ENCODE assay signal across 8 cellular contexts in the genomic region with DNA sequence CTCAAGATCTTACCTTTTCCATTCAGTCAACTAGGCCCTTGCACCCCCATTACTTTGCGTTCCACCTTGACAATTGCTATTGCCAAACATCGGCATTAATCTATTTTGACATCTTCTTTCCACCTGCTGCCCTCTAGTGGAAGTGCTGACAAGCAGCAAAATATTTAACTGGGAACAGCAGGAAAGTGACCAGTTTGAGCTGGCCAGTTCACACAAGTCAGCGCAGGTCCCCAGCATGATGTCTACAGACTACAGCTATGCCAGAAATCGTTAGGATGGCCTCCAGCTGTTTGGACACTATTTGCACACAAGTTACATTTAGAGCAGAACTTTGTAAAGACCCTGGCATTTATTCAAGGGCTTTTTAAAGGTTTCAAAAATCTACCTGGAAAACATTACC.
DNase-seq lines count a peak whose midpoint lies in the region; ATAC-seq and TF ChIP-seq lines count a peak whose summit lies in the region.

No MANE protein-coding gene starts in this region.

- H3K27ac ChIP-seq in C4-2B (no peak overlapping the region), OCI-LY1 (ENCODE audit: low read depth, low read length, poor library complexity, severe bottlenecking) (no peak overlapping the region), body of pancreas (no peak overlapping the region), iPS DF 6.9 (ENCODE audit: low read length) (no peak overlapping the region), spleen (no peak overlapping the region)

- in situ Hi-C loops in GM13976 (cut with MboI; ENCODE audit: low sequenced_read_pairs, unreplicated experiment): no loop called here

- peak; percentile 90 for TF ChIP-seq CTCF in C4-2B (conservative IDR thresholded peaks at IDR 0.05)
- peak; percentile 81 for TF ChIP-seq CTCF in GM13976 (IDR thresholded peaks at IDR 0.05; ENCODE audit: borderline replicate concordance, control extremely low read depth, extremely low read depth, insufficient read depth, missing control alignments)
- TF ChIP-seq CTCF in OCI-LY1 (IDR thresholded peaks at IDR 0.05; ENCODE audit: low read length): peak; percentile 84
- peak; percentile 57 to 85 (median 80) for TF ChIP-seq CTCF in body of pancreas (IDR thresholded peaks at IDR 0.05)
- TF ChIP-seq CTCF in spleen (IDR thresholded peaks at IDR 0.05 in 8 of 11, conservative IDR thresholded peaks at IDR 0.05 in 3 of 11): peak; percentile 25 to 80 (median 65)

- H3K9me2 ChIP-seq in OCI-LY1 (ENCODE audit: low read depth, low read length): no peaks in the 10 kb centered on the region

- no peak overlapping the region for H3K4me2 ChIP-seq in OCI-LY1 (ENCODE audit: low read length)

- H3K4me3 ChIP-seq in OCI-LY1 (ENCODE audit: low read depth, low read length, poor library complexity, severe bottlenecking) (no peak overlapping the region), body of pancreas (no peak overlapping the region), iPS DF 6.9 (ENCODE audit: low read length) (no peak overlapping the region), spleen (no peak overlapping the region)

- intact Hi-C loops in body of pancreas (cut with DNase I) (loop anchor here (5.0 kb wide), 1 partner anchor 161 kb away; the partner anchor contains the start of gene GHR), spleen (cut with DNase I; ENCODE audit: low total_unique reads) (no loop called here)

- H2AFZ ChIP-seq in OCI-LY1 (ENCODE audit: low read length): no peak overlapping the region

- H3K9me3 ChIP-seq in OCI-LY1 (ENCODE audit: low read length): no peaks in the 10 kb centered on the region
- H3K9me3 ChIP-seq in body of pancreas: no peaks in the 10 kb centered on the region
- no peaks in the 10 kb centered on the region for H3K9me3 ChIP-seq in iPS DF 6.9 (ENCODE audit: control insufficient read depth, insufficient read depth, low read length)
- H3K9me3 ChIP-seq in spleen: no peaks in the 10 kb centered on the region

- no peak overlapping the region for H3K9ac ChIP-seq in OCI-LY1 (ENCODE audit: low read length)

- peak; percentile 70 for DNase-seq in GM13976 (ENCODE audit: low spot score)
- peak; percentile 65 to 77 (median 68) for DNase-seq in body of pancreas
- peak; percentile 41 for DNase-seq in iPS DF 6.9 (ENCODE audit: low read depth, low spot score)
- no peak for DNase-seq in spleen

- H3K36me3 ChIP-seq in OCI-LY1 (ENCODE audit: insufficient read depth, low read length): no peaks in the 10 kb centered on the region
- no peaks in the 10 kb centered on the region for H3K36me3 ChIP-seq in body of pancreas (replicated peaks in 1 of 2; ENCODE audit: insufficient read depth in 1 of 2, low read depth in 2 of 2)
- H3K36me3 ChIP-seq in iPS DF 6.9 (ENCODE audit: control insufficient read depth, insufficient read depth, low read length): no peaks in the 10 kb centered on the region
- H3K36me3 ChIP-seq in spleen: no peaks in the 10 kb centered on the region

- H3K4me1 ChIP-seq in OCI-LY1 (ENCODE audit: insufficient read depth, low read length, severe bottlenecking) (peaks cover 7% of the 10 kb centered on the region), body of pancreas (peaks cover 16% of the 10 kb centered on the region), iPS DF 6.9 (ENCODE audit: control insufficient read depth, insufficient read depth, low read length) (no peaks in the 10 kb centered on the region), spleen (peaks cover 0 to 8% (median 5%) of the 10 kb centered on the region in 6 donors)

- H3K79me2 ChIP-seq in OCI-LY1 (ENCODE audit: insufficient read depth, low read length): no peaks in the 10 kb centered on the region

- no peak for TF ChIP-seq POLR2A in body of pancreas (IDR thresholded peaks at IDR 0.05)
- no peak for TF ChIP-seq POLR2A in spleen (IDR thresholded peaks at IDR 0.05)

- no peaks in the 10 kb centered on the region for H4K20me1 ChIP-seq in OCI-LY1 (ENCODE audit: insufficient read depth, low read length)

- no peaks in the 10 kb centered on the region for H3K27me3 ChIP-seq in OCI-LY1 (ENCODE audit: insufficient read depth, low read length)
- no peaks in the 10 kb centered on the region for H3K27me3 ChIP-seq in body of pancreas
- no peaks in the 10 kb centered on the region for H3K27me3 ChIP-seq in iPS DF 6.9 (ENCODE audit: control insufficient read depth, insufficient read depth, low read length)
- no peaks in the 10 kb centered on the region for H3K27me3 ChIP-seq in spleen (replicated peaks in 1 of 7)

- 8 to 10% methylated on average over 4 of the region's 4 CpGs for WGBS in body of pancreas, 2 donors
- WGBS in iPS DF 6.9 (ENCODE audit: insufficient coverage, insufficient read length): no CpG with 5 or more reads among the region's 4 CpGs
- WGBS in spleen, 5 donors: 19 to 31% (median 23%) methylated on average over 4 of the region's 4 CpGs

- no peaks in the 10 kb centered on the region for H3F3A ChIP-seq in OCI-LY1 (ENCODE audit: insufficient read depth, low read length)

- ATAC-seq in HG03439 (IDR thresholded peaks at IDR 0.05; ENCODE audit: unreplicated experiment) (peak; percentile 72), body of pancreas (peak; percentile 74), GM21737 (IDR thresholded peaks at IDR 0.05; ENCODE audit: unreplicated experiment) (no peak)
